In the genomic region with DNA sequence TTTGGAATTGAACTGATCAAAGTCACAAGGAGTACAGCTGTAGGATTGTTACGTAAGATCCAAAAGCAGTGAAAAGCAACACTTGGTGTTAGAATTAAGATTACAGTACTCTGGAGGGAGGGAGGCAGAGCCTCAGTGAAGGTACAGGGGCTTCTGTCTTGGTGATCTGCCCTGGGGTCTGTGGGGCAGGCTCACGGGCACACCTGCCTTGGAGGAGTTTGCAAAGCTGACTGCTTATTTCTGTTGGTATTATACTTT, we compare ENCODE assay signal across 20 cellular contexts.
DNase-seq lines count a peak whose midpoint lies in the region; ATAC-seq and TF ChIP-seq lines count a peak whose summit lies in the region.
"Had no signal": no experiment of that assay in that cellular context is flagged by ENCODE, and none has a peak within 500 bp of the region (broad histone marks: within the 10 kb centered on the region; RNA-seq: fewer than 3 reads in every experiment).

No MANE protein-coding gene starts in this region.

- H3K4me3 ChIP-seq in esophagus squamous epithelium (no peak overlapping the region), gastrocnemius medialis (no peak overlapping the region)
- H3K4me3 ChIP-seq: HAP-1, left lung, ovary, testis had no signal

- peaks cover 74% of the 10 kb centered on the region for H3K36me3 Mint-ChIP-seq in stimulated activated naive CD8-positive, alpha-beta T cell treated with anti-CD3 and anti-CD28 coated beads, Interleukin-15, Interleukin-2, amounts not matched to agents 100 ng/mL and 50 ng/mL, for 24 hours (ENCODE audit: low read depth)
- H3K36me3 Mint-ChIP-seq in activated CD8-positive, alpha-beta T cell treated with anti-CD3 and anti-CD28 coated beads for 36 hours (ENCODE audit: low read depth), result peaks cover 72% of the 10 kb centered on the region
- peaks cover 33% of the 10 kb centered on the region for H3K36me3 Mint-ChIP-seq in type B pancreatic cell

- TF ChIP-seq POLR2A in esophagus squamous epithelium (IDR thresholded peaks at IDR 0.05), result no peak
- no peak for TF ChIP-seq POLR2A in gastrocnemius medialis (IDR thresholded peaks at IDR 0.05)

- peak overlapping the region; percentile 80 for H3K4me3 Mint-ChIP-seq in stimulated activated naive CD8-positive, alpha-beta T cell treated with anti-CD3 and anti-CD28 coated beads, Interleukin-15, Interleukin-2, amounts not matched to agents 100 ng/mL and 50 ng/mL, for 24 hours
- peak overlapping the region; percentile 27 for H3K4me3 Mint-ChIP-seq in activated CD8-positive, alpha-beta T cell treated with anti-CD3 and anti-CD28 coated beads for 36 hours
- H3K4me3 Mint-ChIP-seq in type B pancreatic cell, result no peak overlapping the region
- H3K4me3 Mint-ChIP-seq: brain had no signal

- H3K4me1 ChIP-seq in esophagus squamous epithelium, result peaks cover 16 to 79% (median 47%) of the 10 kb centered on the region in 3 donors
- peaks cover 15 to 49% of the 10 kb centered on the region in 2 donors for H3K4me1 ChIP-seq in gastrocnemius medialis
- H3K4me1 ChIP-seq: BE2C, HAP-1, left lung, testis had no signal

- in situ Hi-C loops in gastrocnemius medialis (cut with MboI; ENCODE audit: low sequenced_read_pairs in 4 of 4), result no loop called here

- peaks cover 0 to 15% (median 3%) of the 10 kb centered on the region in 3 donors for H3K36me3 ChIP-seq in esophagus squamous epithelium
- peaks cover 0 to 6% of the 10 kb centered on the region in 2 donors for H3K36me3 ChIP-seq in gastrocnemius medialis
- H3K36me3 ChIP-seq: BE2C, HAP-1, ovary had no signal

- CTCF ChIA-PET in activated CD8-positive, alpha-beta T cell treated with anti-CD3 and anti-CD28 coated beads for 36 hours (lab: Charles Lee), result interaction anchor here (1.4 to 2.1 kb wide), 3 partner anchors 56 to 70 kb away, joined by 5 to 11 read pairs (median 5); no protein-coding TSS in a partner anchor

- H3K9me3 ChIP-seq in esophagus squamous epithelium (no peaks in the 10 kb centered on the region), gastrocnemius medialis (no peaks in the 10 kb centered on the region)
- H3K9me3 ChIP-seq: BE2C, HAP-1, left lung, ovary, testis had no signal

- H3K27me3 Mint-ChIP-seq in stimulated activated naive CD8-positive, alpha-beta T cell treated with anti-CD3 and anti-CD28 coated beads, Interleukin-15, Interleukin-2, amounts not matched to agents 100 ng/mL and 50 ng/mL, for 24 hours, result no peaks in the 10 kb centered on the region
- H3K27me3 Mint-ChIP-seq in activated CD8-positive, alpha-beta T cell treated with anti-CD3 and anti-CD28 coated beads for 36 hours, result no peaks in the 10 kb centered on the region
- H3K27me3 Mint-ChIP-seq in type B pancreatic cell, result no peaks in the 10 kb centered on the region
- H3K27me3 Mint-ChIP-seq: brain had no signal

- ATAC-seq in stimulated activated naive CD8-positive, alpha-beta T cell treated with anti-CD3 and anti-CD28 coated beads, Interleukin-15, Interleukin-2, amounts not matched to agents 100 U/mL and 50 U/mL, for 24 hours, result no peak
- no peak for ATAC-seq in activated CD8-positive, alpha-beta T cell treated with anti-CD3 and anti-CD28 coated beads for 36 hours
- ATAC-seq in gastrocnemius medialis, result no peak
- ATAC-seq: left lung had no signal

- H3K27ac Mint-ChIP-seq in stimulated activated naive CD8-positive, alpha-beta T cell treated with anti-CD3 and anti-CD28 coated beads, Interleukin-15, Interleukin-2, amounts not matched to agents 100 ng/mL and 50 ng/mL, for 24 hours, result peak overlapping the region; percentile 91
- peak overlapping the region; percentile 92 for H3K27ac Mint-ChIP-seq in activated CD8-positive, alpha-beta T cell treated with anti-CD3 and anti-CD28 coated beads for 36 hours
- H3K27ac Mint-ChIP-seq in type B pancreatic cell, result peak overlapping the region; percentile 91

- no peak for DNase-seq in stimulated activated naive CD8-positive, alpha-beta T cell treated with anti-CD3 and anti-CD28 coated beads, Interleukin-15, Interleukin-2, amounts not matched to agents 100 U/mL and 50 U/mL, for 24 hours
- no peak for DNase-seq in activated CD8-positive, alpha-beta T cell treated with anti-CD3 and anti-CD28 coated beads for 36 hours
- DNase-seq in esophagus squamous epithelium (lab: John Stamatoyannopoulos, UW) (no peak), type B pancreatic cell (ENCODE audit: extremely low spot score, unreplicated experiment) (no peak), NCI-H345 (lab: John Stamatoyannopoulos, UW) (no peak), gastrocnemius medialis (no peak)
- no peak for DNase-seq in stimulated activated naive CD4-positive, alpha-beta T cell treated with Interleukin-2 at 50 U/mL for 16 hours (lab: John Stamatoyannopoulos, UW)
- DNase-seq: activated gamma-delta T cell treated with Interleukin-2 at 50 U/mL for 16 hours, BE2C, DMS 273 treated with DMSO at 0.1 percent for 48 hours, erythroblast, GDM1, left lung, NCI-H1694, NCI-H226, ovary, testis had no signal

- no peaks in the 10 kb centered on the region for H3K9me3 Mint-ChIP-seq in stimulated activated naive CD8-positive, alpha-beta T cell treated with anti-CD3 and anti-CD28 coated beads, Interleukin-15, Interleukin-2, amounts not matched to agents 100 ng/mL and 50 ng/mL, for 24 hours
- no peaks in the 10 kb centered on the region for H3K9me3 Mint-ChIP-seq in activated CD8-positive, alpha-beta T cell treated with anti-CD3 and anti-CD28 coated beads for 36 hours
- no peaks in the 10 kb centered on the region for H3K9me3 Mint-ChIP-seq in type B pancreatic cell
- H3K9me3 Mint-ChIP-seq: brain had no signal

- intact Hi-C loops in activated CD8-positive, alpha-beta T cell treated with anti-CD3 and anti-CD28 coated beads for 36 hours (cut with micrococcal nuclease), result loop anchor here (5.0 kb wide), 3 partner anchors 62 to 228 kb away; no protein-coding TSS in a partner anchor
- intact Hi-C loops in esophagus squamous epithelium (cut with DNase I), result no loop called here
- intact Hi-C loops in gastrocnemius medialis (cut with DNase I; ENCODE audit: low total_unique reads), result no loop called here

- POLR2A ChIA-PET in activated CD8-positive, alpha-beta T cell treated with anti-CD3 and anti-CD28 coated beads for 36 hours (lab: Charles Lee), result interaction anchor here (1.0 to 1.9 kb wide), 4 partner anchors 62 to 116 kb away, joined by 3 to 7 read pairs (median 4); no protein-coding TSS in a partner anchor

- TF ChIP-seq CTCF in activated CD8-positive, alpha-beta T cell treated with anti-CD3 and anti-CD28 coated beads for 36 hours (IDR thresholded peaks at IDR 0.05), result no peak
- TF ChIP-seq CTCF in esophagus squamous epithelium (IDR thresholded peaks at IDR 0.05), result no peak
- no peak for TF ChIP-seq CTCF in type B pancreatic cell (conservative IDR thresholded peaks at IDR 0.05)
- TF ChIP-seq CTCF in gastrocnemius medialis (IDR thresholded peaks at IDR 0.05 in 4 of 5, conservative IDR thresholded peaks at IDR 0.05 in 1 of 5), result no peak

- H3K4me1 Mint-ChIP-seq in stimulated activated naive CD8-positive, alpha-beta T cell treated with anti-CD3 and anti-CD28 coated beads, Interleukin-15, Interleukin-2, amounts not matched to agents 100 ng/mL and 50 ng/mL, for 24 hours (ENCODE audit: low read depth), result peaks cover 100% of the 10 kb centered on the region
- H3K4me1 Mint-ChIP-seq in activated CD8-positive, alpha-beta T cell treated with anti-CD3 and anti-CD28 coated beads for 36 hours (ENCODE audit: low read depth), result peaks cover 98% of the 10 kb centered on the region
- H3K4me1 Mint-ChIP-seq in type B pancreatic cell (ENCODE audit: unreplicated experiment), result peaks cover 44% of the 10 kb centered on the region

- no peaks in the 10 kb centered on the region for H3K27me3 ChIP-seq in esophagus squamous epithelium
- no peaks in the 10 kb centered on the region for H3K27me3 ChIP-seq in gastrocnemius medialis
- H3K27me3 ChIP-seq: BE2C, left lung, ovary, testis had no signal

- peak overlapping the region; percentile 39 to 84 (median 59) for H3K27ac ChIP-seq in esophagus squamous epithelium
- no peak overlapping the region for H3K27ac ChIP-seq in gastrocnemius medialis
- H3K27ac ChIP-seq: left lung, ovary, testis had no signal

- WGBS in esophagus squamous epithelium, 2 donors, result 63 to 76% methylated on average over 2 of the region's 2 CpGs

Comparison
In these comparisons a context has a peak if more than half of its experiments do, and no peak if none do; other contexts are left out.
1. H3K27ac ChIP-seq: peak in esophagus squamous epithelium (4 of 4); none in gastrocnemius medialis (0 of 4).
2. Peak in every context shown above with its lines, with median percentiles within 50 percentile points of each other: H3K27ac Mint-ChIP-seq.